In genomic region chrX:149871940-149872339, GRCh38 we compare ENCODE assay signal across 9 cellular contexts.
DNase-seq lines count a peak whose midpoint lies in the region; ATAC-seq and TF ChIP-seq lines count a peak whose summit lies in the region.
"Had no signal": no experiment of that assay in that cellular context is flagged by ENCODE, and none has a peak within 500 bp of the region (broad histone marks: within the 10 kb centered on the region; RNA-seq: fewer than 3 reads in every experiment).

No MANE protein-coding gene starts in this region.

- no peaks in the 10 kb centered on the region for H3K36me3 Mint-ChIP-seq in effector memory CD8-positive, alpha-beta T cell (ENCODE audit: insufficient read depth)

- H3K27me3 Mint-ChIP-seq in effector memory CD8-positive, alpha-beta T cell, result no peaks in the 10 kb centered on the region

- no peak overlapping the region for H3K27ac Mint-ChIP-seq in effector memory CD8-positive, alpha-beta T cell

- peak; percentile 32 for TF ChIP-seq CTCF in C4-2B (conservative IDR thresholded peaks at IDR 0.05)

- no peaks in the 10 kb centered on the region for H3K9me3 Mint-ChIP-seq in effector memory CD8-positive, alpha-beta T cell

- H3K4me1 Mint-ChIP-seq in effector memory CD8-positive, alpha-beta T cell (ENCODE audit: low read depth in 2 of 2), result peaks cover 0 to 8% of the 10 kb centered on the region in 2 donors

- DNase-seq in activated CD4-positive, alpha-beta T cell treated with anti-CD3 and anti-CD28 coated beads for 24 hours (ENCODE audit: low read depth in 2 of 2), result peak; percentile 45 to 54
- peak; percentile 58 to 63 (median 61) for DNase-seq in effector memory CD8-positive, alpha-beta T cell
- DNase-seq in stimulated activated CD4-positive, alpha-beta T cell treated with anti-CD3 and anti-CD28 coated beads, Interleukin-2, amount 100 ng/mL, for 24 hours, result peak; percentile 54 to 69
- DNase-seq in NCI-H128 (lab: John Stamatoyannopoulos, UW; ENCODE audit: unreplicated experiment) (no peak), NCI-H524 treated with DMSO at 0.1 percent for 48 hours (lab: John Stamatoyannopoulos, UW) (no peak)

- H3K4me3 Mint-ChIP-seq in effector memory CD8-positive, alpha-beta T cell, result no peak overlapping the region

- ATAC-seq in GM19395 (IDR thresholded peaks at IDR 0.05; ENCODE audit: unreplicated experiment) (peak; percentile 92), HG03521 (IDR thresholded peaks at IDR 0.05; ENCODE audit: unreplicated experiment) (peak; percentile 93)
- peak; percentile 99 for ATAC-seq in effector memory CD8-positive, alpha-beta T cell (replicated peaks)

- no peak overlapping the region for H3K27ac ChIP-seq in C4-2B
- H3K27ac ChIP-seq: HL-60 had no signal

Comparison
In these comparisons a context has a peak if more than half of its experiments do, and no peak if none do; other contexts are left out.
1. DNase-seq: peak in activated CD4-positive, alpha-beta T cell treated with anti-CD3 and anti-CD28 coated beads for 24 hours (2 of 2), effector memory CD8-positive, alpha-beta T cell (3 of 3) and stimulated activated CD4-positive, alpha-beta T cell treated with anti-CD3 and anti-CD28 coated beads, Interleukin-2, amount 100 ng/mL, for 24 hours (2 of 2); none in NCI-H128 (single experiment) and NCI-H524 treated with DMSO at 0.1 percent for 48 hours (single experiment).
2. Peak in every context shown above with its lines, with median percentiles within 50 percentile points of each other: ATAC-seq.